ENCODE assay signal across 39 cellular contexts in genomic region chr14:51730674-51731073, GRCh38.
"Had no signal": no experiment of that assay in that cellular context is flagged by ENCODE, and none has a peak within 500 bp of the region (broad histone marks: within the 10 kb centered on the region; RNA-seq: fewer than 3 reads in every experiment).

No MANE protein-coding gene starts in this region.

- H3K27ac ChIP-seq: ascending aorta, body of pancreas, Peyer's patch, SJSA1, VCaP had no signal

- H3K4me1 Mint-ChIP-seq: activated B cell treated with CpG ODN at 0.5 μM for 24 hours; activated CD4-positive, alpha-beta memory T cell treated with anti-CD3 and anti-CD28 coated beads, Interleukin-2, amount 10 ng/mL, durations not matched to agents 7 days and 5 days; activated CD8-positive, alpha-beta memory T cell treated with anti-CD3 and anti-CD28 coated beads, Interleukin-2, amount 10 ng/mL, durations not matched to agents 7 days and 5 days; activated naive CD4-positive, alpha-beta T cell treated with anti-CD3 and anti-CD28 coated beads, Interleukin-2, amount 50 U/mL, for 24 hours had no signal

- H3K4me1 ChIP-seq: ascending aorta, body of pancreas, Peyer's patch, SJSA1 had no signal

- ATAC-seq: activated CD8-positive, alpha-beta memory T cell treated with anti-CD3 and anti-CD28 coated beads, Interleukin-2, amount 10 ng/mL, durations not matched to agents 7 days and 5 days; body of pancreas; PC-3 had no signal

- H3K36me3 Mint-ChIP-seq: activated CD8-positive, alpha-beta memory T cell treated with anti-CD3 and anti-CD28 coated beads, Interleukin-2, amount 10 ng/mL, durations not matched to agents 7 days and 5 days; activated naive CD8-positive, alpha-beta T cell treated with anti-CD3 and anti-CD28 coated beads, Interleukin-2, amount 10 ng/mL, durations not matched to agents 7 days and 5 days had no signal

- H3K9me3 Mint-ChIP-seq: activated B cell treated with CpG ODN at 0.5 μM for 24 hours; activated CD4-positive, alpha-beta memory T cell treated with anti-CD3 and anti-CD28 coated beads, Interleukin-2, amount 10 ng/mL, durations not matched to agents 7 days and 5 days; activated naive CD4-positive, alpha-beta T cell treated with anti-CD3 and anti-CD28 coated beads, Interleukin-2, amount 50 U/mL, for 24 hours; activated naive CD8-positive, alpha-beta T cell treated with anti-CD3 and anti-CD28 coated beads, Interleukin-2, amount 10 ng/mL, durations not matched to agents 7 days and 5 days had no signal

- H3K9me3 ChIP-seq: ascending aorta, body of pancreas, MG63, Peyer's patch, SJSA1 had no signal

- H3K4me3 Mint-ChIP-seq: activated B cell treated with CpG ODN at 0.5 μM for 24 hours; activated CD4-positive, alpha-beta memory T cell treated with anti-CD3 and anti-CD28 coated beads, Interleukin-2, amount 10 ng/mL, durations not matched to agents 7 days and 5 days; activated CD8-positive, alpha-beta memory T cell treated with anti-CD3 and anti-CD28 coated beads, Interleukin-2, amount 10 ng/mL, durations not matched to agents 7 days and 5 days; activated naive CD4-positive, alpha-beta T cell treated with anti-CD3 and anti-CD28 coated beads, Interleukin-2, amount 50 U/mL, for 24 hours; activated naive CD8-positive, alpha-beta T cell treated with anti-CD3 and anti-CD28 coated beads, Interleukin-2, amount 10 ng/mL, durations not matched to agents 7 days and 5 days had no signal

- DNase-seq: activated B cell treated with CpG ODN at 0.5 μM for 24 hours; activated CD4-positive, alpha-beta memory T cell treated with anti-CD3 and anti-CD28 coated beads, Interleukin-2, amount 10 ng/mL, durations not matched to agents 7 days and 5 days; activated CD4-positive, alpha-beta T cell treated with anti-CD3 and anti-CD28 coated beads for 48 hours; activated CD4-positive, CD25-positive, alpha-beta regulatory T cell treated with anti-CD3 and anti-CD28 coated beads, Interleukin-2, amount 50 U/mL, for 72 hours; activated CD8-positive, alpha-beta memory T cell treated with anti-CD3 and anti-CD28 coated beads for 24 hours; activated CD8-positive, alpha-beta memory T cell treated with anti-CD3 and anti-CD28 coated beads, Interleukin-2, amount 10 ng/mL, durations not matched to agents 7 days and 5 days; activated CD8-positive, alpha-beta memory T cell treated with anti-CD3 and anti-CD28 coated beads, Interleukin-2, amount 50 U/mL, for 48 hours; activated effector memory CD4-positive, alpha-beta T cell treated with Interleukin-2 at 50 U/mL for 16 hours; activated naive CD4-positive, alpha-beta T cell; activated naive CD8-positive, alpha-beta T cell treated with anti-CD3 and anti-CD28 coated beads, Interleukin-2, amount 10 ng/mL, durations not matched to agents 7 days and 5 days; activated T-cell treated with anti-CD3 and anti-CD28 coated beads, Interleukin-2, amount 50 U/mL, for 48 hours; amygdala; body of pancreas; caudate nucleus; cerebellar nuclear complex; KG1; MG63; NCI-H1048; NCI-H1105 treated with DMSO at 0.1 percent for 48 hours; NCI-H1436; NCI-H1694; NCI-H1930; NCI-H2081 treated with DMSO at 0.1 percent for 48 hours; NCI-H510A; NCI-H526; NCI-H748 treated with DMSO at 0.1 percent for 48 hours; NK-92 treated with Interleukin-12 subunit alpha and Interleukin-12 subunit beta, amount 100 ng/mL, for 24 hours; PC-3; Peyer's patch; RPMI8226; SHP77 treated with DMSO at 0.1 percent for 48 hours; SW 1271; T-helper 1 cell; T-helper 2 cell; T-helper 9 cell had no signal

- H3K27me3 ChIP-seq: ascending aorta, body of pancreas, MG63, Peyer's patch, SJSA1 had no signal

- H3K4me3 ChIP-seq: ascending aorta, body of pancreas, MG63, Peyer's patch, SJSA1 had no signal

- H3K27ac Mint-ChIP-seq: activated B cell treated with CpG ODN at 0.5 μM for 24 hours; activated CD4-positive, alpha-beta memory T cell treated with anti-CD3 and anti-CD28 coated beads, Interleukin-2, amount 10 ng/mL, durations not matched to agents 7 days and 5 days; activated CD8-positive, alpha-beta memory T cell treated with anti-CD3 and anti-CD28 coated beads, Interleukin-2, amount 10 ng/mL, durations not matched to agents 7 days and 5 days; activated naive CD4-positive, alpha-beta T cell treated with anti-CD3 and anti-CD28 coated beads, Interleukin-2, amount 50 U/mL, for 24 hours; activated naive CD8-positive, alpha-beta T cell treated with anti-CD3 and anti-CD28 coated beads, Interleukin-2, amount 10 ng/mL, durations not matched to agents 7 days and 5 days had no signal
